4 cellular contexts compared by ENCODE assay signal in the genomic region with DNA sequence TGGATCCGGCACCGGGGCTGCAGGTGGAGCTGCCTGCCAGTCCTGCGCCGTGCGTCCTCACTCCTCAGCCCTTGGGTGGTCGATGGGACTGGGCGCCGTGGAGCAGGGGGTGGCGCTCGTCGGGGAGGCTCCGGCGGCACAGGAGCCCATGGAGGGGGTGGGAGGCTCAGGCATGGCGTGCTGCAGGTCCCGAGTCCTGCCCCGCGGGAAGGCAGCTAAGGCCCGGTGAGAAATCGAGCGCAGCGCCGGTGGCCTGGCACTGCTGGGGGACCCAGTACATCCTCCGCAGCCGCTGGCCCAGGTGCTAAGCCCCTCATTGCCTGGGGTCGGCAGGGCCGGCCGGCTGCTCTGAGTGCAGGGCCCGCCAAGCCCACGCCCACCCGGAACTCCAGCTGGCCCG. TPM values are rescaled to one million over a fixed set of nuclear protein-coding genes. Genes with fewer than 3 reads are reported as not detected.
DNase-seq lines count a peak whose midpoint lies in the region; ATAC-seq, FAIRE-seq and TF ChIP-seq lines count a peak whose summit lies in the region.
"Not testable (repeated sequence)": the region's sequence is repeated elsewhere in the genome, so short reads cannot be mapped to it uniquely, and the experiment has no call there.

No MANE protein-coding gene starts in this region.

- H3K4me3 ChIP-seq in K562; kidney (ENCODE audit: low read length in 2 of 2): not testable (repeated sequence)

- not testable (repeated sequence) for H3K27me3 Mint-ChIP-seq in WTC11 (ENCODE audit: low read depth)

- TF ChIP-seq EP300 in K562 (IDR thresholded peaks at IDR 0.05; ENCODE audit: low read length) = not testable (repeated sequence)

- H3K79me2 ChIP-seq in K562 (ENCODE audit: control insufficient read depth, insufficient read depth, low read length) = not testable (repeated sequence)

- H3K27ac ChIP-seq in K562 (ENCODE audit: extremely low read depth, low read depth, low read length); kidney (ENCODE audit: low read depth in 2 of 2, low read length in 2 of 2): not testable (repeated sequence)

- not testable (repeated sequence) for TF ChIP-seq POLR2A in K562 (conservative IDR thresholded peaks at IDR 0.05)

- in situ Hi-C loops in K562 (cut with MboI) = not testable (repeated sequence)

- not testable (repeated sequence) for H3K9ac ChIP-seq in K562 (ENCODE audit: insufficient read depth in 1 of 2, low read depth in 2 of 2, low read length in 2 of 2); kidney (ENCODE audit: low read length in 2 of 2)

- POLR2A ChIA-PET in WTC11 (lab: Charles Lee) = not testable (repeated sequence)
- POLR2A ChIA-PET in K562 (lab: Yijun Ruan, JAX) = interaction anchor here (0.6 to 1.2 kb wide), 3 partner anchors 10 to 91 kb away, joined by 3 to 4 read pairs (median 3); no protein-coding TSS in a partner anchor

- intact Hi-C loops in K562 (cut with micrococcal nuclease); kidney (cut with DNase I): not testable (repeated sequence)

- H3K27ac Mint-ChIP-seq in WTC11 = not testable (repeated sequence)

- not testable (repeated sequence) for TF ChIP-seq CTCF in WTC11 (IDR thresholded peaks at IDR 0.05); K562 (IDR thresholded peaks at IDR 0.05 in 2 of 3, conservative IDR thresholded peaks at IDR 0.05 in 1 of 3; ENCODE audit: insufficient read depth in 2 of 3, low read depth in 1 of 3, low read length in 3 of 3); kidney (IDR thresholded peaks at IDR 0.05; ENCODE audit: borderline replicate concordance, extremely low read depth, insufficient read depth)

- H3K9me1 ChIP-seq in K562 (ENCODE audit: control insufficient read depth, insufficient read depth, low read length) = not testable (repeated sequence)

- TF ChIP-seq RAD21 in K562 (CRISPR knock-in tag; conservative IDR thresholded peaks at IDR 0.05 in 1 of 2, IDR thresholded peaks at IDR 0.05 in 1 of 2) = not testable (repeated sequence)

- H2AFZ ChIP-seq in K562 (ENCODE audit: low read depth, low read length) = 0 out of 2 replicates have a peak overlapping the region, but pooled peaks have one; percentile 16

- CTCF ChIA-PET in WTC11 (lab: Charles Lee) = interaction anchor here (0.6 kb wide), 1 partner anchor 305 kb away, joined by 3 read pairs; no protein-coding TSS in a partner anchor
- CTCF ChIA-PET in K562 (lab: Yijun Ruan, JAX; ENCODE audit: low intra/inter-chr PET ratio) = not testable (repeated sequence)

- H3K4me1 ChIP-seq in K562 (replicated peaks in 1 of 2; ENCODE audit: control insufficient read depth in 2 of 2, insufficient read depth in 2 of 2, low read length in 2 of 2); kidney (ENCODE audit: control insufficient read depth in 1 of 2, insufficient read depth in 1 of 2, low read depth in 1 of 2, low read length in 2 of 2): not testable (repeated sequence)

- DNase-seq in WTC11 (ENCODE audit: low spot score) = peak; percentile 9
- not testable (repeated sequence) for DNase-seq in K562 (ENCODE audit: extremely low read depth in 1 of 4, low spot score in 3 of 4)
- peak; percentile 76 for DNase-seq in kidney
- DNase-seq in mesenteric fat pad (ENCODE audit: low spot score) = peak; percentile 84

- not testable (repeated sequence) for H3K4me3 Mint-ChIP-seq in WTC11

- not testable (repeated sequence) for BruUV-seq in K562 (replicated peaks; lab: Mats Ljungman, UMichigan)

- H3K4me1 Mint-ChIP-seq in WTC11 = not testable (repeated sequence)

- not testable (repeated sequence) for FAIRE-seq in K562 (lab: Jason Lieb, UNC); kidney (lab: Jason Lieb, UNC)

- not testable (repeated sequence) for ATAC-seq in WTC11, K562

- H3K36me3 Mint-ChIP-seq in WTC11 = not testable (repeated sequence)

- not testable (repeated sequence) for H4K20me1 ChIP-seq in K562 (replicated peaks; ENCODE audit: control insufficient read depth, insufficient read depth, low read length)

- H3K9me3 Mint-ChIP-seq in WTC11 = not testable (repeated sequence)

- WGBS in K562 (ENCODE audit: insufficient coverage, low coverage, missing lambda C conversion rate) = 17% methylated on average over 29 of the region's 31 CpGs

- H3K36me3 ChIP-seq in K562 (ENCODE audit: control insufficient read depth, insufficient read depth, low read length); kidney (ENCODE audit: control insufficient read depth in 1 of 2, insufficient read depth in 2 of 2, low read length in 2 of 2): not testable (repeated sequence)

- H3K9me3 ChIP-seq in K562 (replicated peaks; ENCODE audit: control insufficient read depth, insufficient read depth, low read depth, low read length); kidney (ENCODE audit: control insufficient read depth in 1 of 2, low read length in 2 of 2): not testable (repeated sequence)

- H3K4me2 ChIP-seq in K562 (ENCODE audit: insufficient read depth, low read length) = not testable (repeated sequence)

- not testable (repeated sequence) for H3K27me3 ChIP-seq in K562 (ENCODE audit: control insufficient read depth in 2 of 2, insufficient read depth in 2 of 2, low read length in 2 of 2)

RNA-seq across cellular contexts. Expression of a gene that starts 52.1 kb away (rescaled TPM):
- total RNA-seq in WTC11 (2021) (27.3 to 30.4 TPM (median 30.0 TPM) in 3 replicates), K562 (2014; rRNA removed) (15.0 and 16.2 TPM in 2 replicates), K562 (2014; rRNA removed; fragmentation: Illumina TruSeq; extraction: Trizol) (17.8 and 18.6 TPM in 2 replicates), K562 (2015; rRNA removed; fragmentation: Illumina TruSeq; extraction: Trizol) (17.7 and 19.8 TPM in 2 replicates), K562 (2021) (13.1 and 15.4 TPM in 2 replicates), kidney (47.5 TPM), mesenteric fat pad (41.7 TPM)
- 16.8 and 55.6 TPM in 2 replicates for total RNA-seq in K562 (2011; cell fraction: chromatin; rRNA removed; ENCODE audit: low replicate concordance)
- 8.3 and 12.8 TPM in 2 replicates for total RNA-seq in K562 (2011; cell fraction: nucleolus; rRNA removed)
- 27.6 and 30.7 TPM in 2 replicates for total RNA-seq in K562 (2011; cell fraction: nucleoplasm; rRNA removed)
- polyA plus RNA-seq in K562 (2011; rRNA removed) (30.2 and 30.5 TPM in 2 replicates), K562 (2014; fragmentation: Illumina TruSeq; extraction: Trizol) (14.5 and 17.5 TPM in 2 replicates), K562 (2014; fragmentation: Nextera tagmentation; extraction: Ambion mirVana) (10 to 100 TPM in 1 of 2 experiments, 1 to 10 TPM in 1; 8.4 to 14.7 TPM), K562 (2014; rRNA removed) (20.2 and 21.4 TPM in 2 replicates), kidney (ENCODE audit: insufficient read depth, low read depth, low replicate concordance) (36.1 TPM)
- 6.7 and 14.4 TPM in 2 replicates for polyA plus RNA-seq in K562 (2011; cell fraction: cytosol; rRNA removed)
- polyA plus RNA-seq in K562 (2011; cell fraction: nucleus; rRNA removed) = 44.3 and 58.3 TPM in 2 replicates
- 16.7 and 17.2 TPM in 2 replicates for polyA plus RNA-seq in K562 (2012)
- 25.3 and 33.9 TPM in 2 replicates for polyA minus RNA-seq in K562 (2011; rRNA and poly(A)+ RNA removed)
- polyA minus RNA-seq in K562 (2011; cell fraction: cytosol; rRNA and poly(A)+ RNA removed) = 8.8 and 9.2 TPM in 2 replicates
- polyA minus RNA-seq in K562 (2011; cell fraction: nucleus; rRNA and poly(A)+ RNA removed) = 32.4 and 56.0 TPM in 2 replicates
